Comparison of ENCODE assay signal across 23 cellular contexts in the genomic region with DNA sequence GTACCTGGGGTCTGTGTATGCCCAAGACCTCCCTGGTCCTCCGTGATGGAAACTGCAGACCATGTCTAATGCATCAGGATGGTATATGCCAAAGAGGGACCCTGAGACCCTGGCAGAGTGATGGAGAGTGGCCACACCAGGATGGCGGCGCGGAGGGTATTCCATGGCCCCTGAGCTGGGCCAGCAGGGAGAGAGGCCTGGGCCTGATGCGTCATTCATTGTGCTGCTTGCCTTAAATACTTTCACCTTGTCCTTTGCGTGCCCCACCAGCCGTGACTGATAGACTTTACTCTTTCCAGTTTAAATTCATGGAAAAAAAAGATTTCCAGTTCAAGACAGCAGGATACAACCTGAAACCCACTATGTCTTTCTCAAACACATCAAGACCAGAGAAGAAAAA. TPM values are rescaled to one million over a fixed set of nuclear protein-coding genes. Genes with fewer than 3 reads are reported as not detected.
DNase-seq lines count a peak whose midpoint lies in the region; ATAC-seq, FAIRE-seq and TF ChIP-seq lines count a peak whose summit lies in the region.
"Had no signal": no experiment of that assay in that cellular context is flagged by ENCODE, and none has a peak within 500 bp of the region (broad histone marks: within the 10 kb centered on the region; RNA-seq: fewer than 3 reads in every experiment).

No MANE protein-coding gene starts in this region.

- no peak overlapping the region for H3K23ac ChIP-seq in H1 (ENCODE audit: insufficient read length)
- peak overlapping the region; percentile 66 for H3K23ac ChIP-seq in trophoblast cell (ENCODE audit: low read length)

- peaks cover 6% of the 10 kb centered on the region for H3F3A ChIP-seq in MM.1S (ENCODE audit: insufficient read depth, low read length)

- no peak overlapping the region for H4K91ac ChIP-seq in H1 (replicated peaks; ENCODE audit: insufficient read length, low read length)
- no peak overlapping the region for H4K91ac ChIP-seq in trophoblast cell (ENCODE audit: low read depth, low read length)

- no peaks in the 10 kb centered on the region for H4K20me1 ChIP-seq in MM.1S (ENCODE audit: insufficient read depth, low read length)
- no peaks in the 10 kb centered on the region for H4K20me1 ChIP-seq in H1 (replicated peaks in 1 of 2; ENCODE audit: control insufficient read depth in 1 of 2, insufficient read depth in 2 of 2, low read length in 2 of 2)

- H2BK120ac ChIP-seq in H1 (replicated peaks; ENCODE audit: low read depth, low read length) (no peak overlapping the region), trophoblast cell (ENCODE audit: insufficient read depth, low read length, poor library complexity) (no peak overlapping the region)

- peak overlapping the region; percentile 81; the same call in 1 of the 2 replicates for H2BK15ac ChIP-seq in H1 (ENCODE audit: low read length)

- H2BK12ac ChIP-seq in H1 (ENCODE audit: low read depth, low read length): no peak overlapping the region
- H2BK12ac ChIP-seq in trophoblast cell (ENCODE audit: low read length): no peak overlapping the region

- TF ChIP-seq CTCF in GM12864 (IDR thresholded peaks at IDR 0.05; ENCODE audit: low read depth, low read length, missing control alignments): no peak
- no peak for TF ChIP-seq CTCF in MM.1S (IDR thresholded peaks at IDR 0.05; ENCODE audit: low read length)
- TF ChIP-seq CTCF in H1 (IDR thresholded peaks at IDR 0.05; ENCODE audit: control extremely low read depth in 1 of 3, insufficient read depth in 1 of 3, low read depth in 1 of 3, low read length in 3 of 3): no peak
- no peak for TF ChIP-seq CTCF in RWPE1 (conservative IDR thresholded peaks at IDR 0.05; ENCODE audit: low read depth)

- H2AFZ ChIP-seq in MM.1S (ENCODE audit: low read length) (peak overlapping the region; percentile 74), H1 (ENCODE audit: low read length) (no peak overlapping the region), trophoblast cell (ENCODE audit: insufficient read depth, low read length, poor library complexity) (no peak overlapping the region)
- H2AFZ ChIP-seq: GM23248 had no signal

- H3K56ac ChIP-seq in H1 (replicated peaks; ENCODE audit: insufficient read length, low read depth, low read length): no peak overlapping the region

- no peak overlapping the region for H4K12ac ChIP-seq in trophoblast cell (ENCODE audit: low read depth, low read length)

- H3K79me2 ChIP-seq in MM.1S (ENCODE audit: low read length): no peaks in the 10 kb centered on the region
- no peaks in the 10 kb centered on the region for H3K79me2 ChIP-seq in H1 (ENCODE audit: control insufficient read depth in 1 of 2, insufficient read depth in 2 of 2, low read length in 2 of 2)
- no peaks in the 10 kb centered on the region for H3K79me2 ChIP-seq in trophoblast cell (ENCODE audit: control insufficient read depth, insufficient read depth, low read length, poor library complexity)

- H2AK5ac ChIP-seq in H1 (ENCODE audit: low read depth, low read length) (no peak overlapping the region), trophoblast cell (ENCODE audit: low read length) (no peak overlapping the region)

- ATAC-seq in HG02973 (IDR thresholded peaks at IDR 0.05; ENCODE audit: unreplicated experiment): no peak
- ATAC-seq: Right ventricle myocardium inferior had no signal

- H4K5ac ChIP-seq in H1 (ENCODE audit: insufficient read length, low read depth, low read length): no peak overlapping the region

- H3K4me3 ChIP-seq in GM12864 (ENCODE audit: low read depth, low read length) (peak overlapping the region; percentile 2), MM.1S (ENCODE audit: low read length) (peak overlapping the region; percentile 25), H1 (ENCODE audit: extremely low read depth in 1 of 4, insufficient read depth in 2 of 4, low read depth in 3 of 4, low read length in 4 of 4) (no peak overlapping the region), trophoblast cell (ENCODE audit: low read depth, low read length) (no peak overlapping the region)
- H3K4me3 ChIP-seq: GM23248, HAP-1, MG63 had no signal

- TF ChIP-seq POLR2A in H1 (IDR thresholded peaks at IDR 0.05; ENCODE audit: control extremely low read depth in 1 of 2, low read depth in 2 of 2, low read length in 2 of 2): no peak

- TF ChIP-seq EP300 in H1 (IDR thresholded peaks at IDR 0.05; ENCODE audit: borderline replicate concordance in 1 of 2, low read depth in 2 of 2, low read length in 2 of 2): no peak

- H3K9me3 ChIP-seq in MM.1S (replicated peaks; ENCODE audit: insufficient read depth, low read length): no peaks in the 10 kb centered on the region
- peaks cover 5 to 10% of the 10 kb centered on the region in 2 experiments; a peak in 3 of 4 replicates for H3K9me3 ChIP-seq in H1 (ENCODE audit: insufficient read depth in 2 of 2, low read depth in 1 of 2, low read length in 1 of 2)
- peaks cover 4% of the 10 kb centered on the region for H3K9me3 ChIP-seq in trophoblast cell (ENCODE audit: insufficient read depth, low read depth, low read length)

- H3K9ac ChIP-seq in MM.1S (ENCODE audit: low read length) (no peak overlapping the region), H1 (replicated peaks in 1 of 4; ENCODE audit: extremely low read depth in 1 of 4, low read depth in 3 of 4, low read length in 3 of 4) (no peak overlapping the region), trophoblast cell (ENCODE audit: low read length) (no peak overlapping the region)
- H3K9ac ChIP-seq: GM23248 had no signal

- TF ChIP-seq RAD21 in H1 (IDR thresholded peaks at IDR 0.05 in 1 of 2, conservative IDR thresholded peaks at IDR 0.05 in 1 of 2; ENCODE audit: low read depth in 2 of 2, low read length in 2 of 2): no peak

- POLR2A ChIA-PET in H1 (lab: Charles Lee; ENCODE audit: partially characterized antibody) (interaction anchor here (0.6 to 5.1 kb wide), 3 partner anchors 11 to 80 kb away, joined by 3 to 64 read pairs (median 8); a partner anchor contains a TSS), RWPE1 (lab: Yijun Ruan, JAX; ENCODE audit: low non-redundant PET) (no interaction called here)

- no peak overlapping the region for H2BK5ac ChIP-seq in H1 (ENCODE audit: low read depth, low read length)
- no peak overlapping the region for H2BK5ac ChIP-seq in trophoblast cell (ENCODE audit: low read depth, low read length, poor library complexity)

- no peaks in the 10 kb centered on the region for H3K27me3 ChIP-seq in MM.1S (replicated peaks; ENCODE audit: insufficient read depth, low read length)
- H3K27me3 ChIP-seq in H1 (replicated peaks in 1 of 4; ENCODE audit: control insufficient read depth in 3 of 4, extremely low read depth in 1 of 4, insufficient read depth in 3 of 4, low read length in 3 of 4): peaks cover 0 to 4% (median 0%) of the 10 kb centered on the region in 4 experiments; a peak in 2 of 7 replicates
- no peaks in the 10 kb centered on the region for H3K27me3 ChIP-seq in trophoblast cell (ENCODE audit: insufficient read depth, low read length)

- no peak for DNase-seq in GM12864 (ENCODE audit: low read depth)
- DNase-seq in MM.1S: no peak
- no peak for DNase-seq in H1 (ENCODE audit: low read depth in 1 of 2, low spot score in 2 of 2)
- no peak for DNase-seq in trophoblast cell
- DNase-seq in cerebellum (ENCODE audit: low spot score): no peak
- DNase-seq in RWPE1 (ENCODE audit: low spot score): no peak
- no peak for DNase-seq in OCI-M2 (lab: John Stamatoyannopoulos, UW; ENCODE audit: unreplicated experiment)
- DNase-seq: C1 segment of cervical spinal cord; CD8-positive, alpha-beta memory T cell; GM23248; MG63; NCI-H1048; NCI-H1417 treated with DMSO at 0.1 percent for 48 hours; NCI-H187; NCI-H2227 treated with DMSO at 0.1 percent for 48 hours; NCI-H510A treated with DMSO at 0.1 percent for 48 hours; NCI-H748 treated with DMSO at 0.1 percent for 48 hours had no signal

- no peaks in the 10 kb centered on the region for H3K9me2 ChIP-seq in MM.1S (replicated peaks; ENCODE audit: insufficient read depth, low read length)

- 94% methylated on average over 7 of the region's 7 CpGs; no CpG with 5 or more reads in 1 of the 2 experiments for WGBS in H1 (ENCODE audit: extremely low coverage in 1 of 2, insufficient coverage in 1 of 2, insufficient read length in 1 of 2, insufficient replicate concordance in 2 of 2, low coverage in 1 of 2, low lambda C conversion rate in 2 of 2, missing lambda C conversion rate in 1 of 2), 2 experiments
- WGBS in trophoblast cell (ENCODE audit: extremely low coverage, insufficient coverage, insufficient read length): no CpG with 5 or more reads among the region's 7 CpGs

- H3K27ac ChIP-seq in MM.1S (ENCODE audit: low read length) (peak overlapping the region; percentile 70; the same call in 1 of the 2 replicates), H1 (ENCODE audit: low read depth, low read length) (no peak overlapping the region), trophoblast cell (ENCODE audit: low read depth, low read length) (no peak overlapping the region), RWPE1 (no peak overlapping the region)
- H3K27ac ChIP-seq: GM23248 had no signal

- H3K79me1 ChIP-seq in H1 (ENCODE audit: low read depth, low read length) (no peaks in the 10 kb centered on the region), trophoblast cell (ENCODE audit: low read length) (no peaks in the 10 kb centered on the region)

- H4K8ac ChIP-seq in H1 (ENCODE audit: extremely low read depth, insufficient read depth, low read length) (no peak overlapping the region; the same call in 1 of the 2 replicates), trophoblast cell (ENCODE audit: low read depth, low read length) (no peak overlapping the region)

- H2BK20ac ChIP-seq in H1 (ENCODE audit: low read length): no peak overlapping the region

- H3K4ac ChIP-seq in H1 (replicated peaks; ENCODE audit: insufficient read length, low read depth, low read length) (no peak overlapping the region), trophoblast cell (ENCODE audit: low read depth, low read length) (no peak overlapping the region)

- H3K4me2 ChIP-seq in MM.1S (ENCODE audit: low read depth, low read length): peak overlapping the region; percentile 90
- H3K4me2 ChIP-seq in H1 (ENCODE audit: insufficient read depth in 1 of 2, low read depth in 2 of 2, low read length in 2 of 2): no peak overlapping the region
- no peak overlapping the region for H3K4me2 ChIP-seq in trophoblast cell (ENCODE audit: low read length)

- H3K14ac ChIP-seq in H1 (ENCODE audit: insufficient read length) (no peak overlapping the region), trophoblast cell (ENCODE audit: low read length) (no peak overlapping the region)

- H3K23me2 ChIP-seq in H1 (ENCODE audit: low read depth, low read length): 0 out of 2 replicates have a peak, but pooled peaks cover under 1% of the 10 kb centered on the region

- CTCF ChIA-PET in H1 (lab: Charles Lee; ENCODE audit: partially characterized antibody): interaction anchor here (1.0 to 2.1 kb wide), 6 partner anchors 9 to 29 kb away, joined by 3 to 6 read pairs (median 4); a partner anchor contains a TSS
- CTCF ChIA-PET in RWPE1 (lab: Yijun Ruan, JAX): interaction anchor here (0.6 kb wide), 2 partner anchors 13 to 861 kb away, joined by 3 to 4 read pairs; no protein-coding TSS in a partner anchor

- H3K18ac ChIP-seq in H1 (ENCODE audit: extremely low read depth, low read length): peak overlapping the region; percentile 6; the same call in 1 of the 2 replicates
- H3K18ac ChIP-seq in trophoblast cell (ENCODE audit: low read length): no peak overlapping the region

- H3K36me3 ChIP-seq in MM.1S (replicated peaks; ENCODE audit: insufficient read depth, low read length) (no peaks in the 10 kb centered on the region), H1 (ENCODE audit: control insufficient read depth in 2 of 4, insufficient read depth in 4 of 4, low read length in 3 of 4) (no peaks in the 10 kb centered on the region), trophoblast cell (ENCODE audit: control insufficient read depth in 1 of 2, insufficient read depth in 2 of 2, low read length in 2 of 2) (no peaks in the 10 kb centered on the region)
- H3K36me3 ChIP-seq: MG63 had no signal

- peaks cover 22% of the 10 kb centered on the region for H3K4me1 ChIP-seq in MM.1S (ENCODE audit: low read length)
- H3K4me1 ChIP-seq in H1 (replicated peaks in 1 of 4; ENCODE audit: control insufficient read depth in 3 of 4, insufficient read depth in 4 of 4, low read length in 3 of 4): peaks cover 5 to 18% (median 12%) of the 10 kb centered on the region in 4 experiments; a peak in 6 of 7 replicates
- H3K4me1 ChIP-seq in trophoblast cell (ENCODE audit: control insufficient read depth in 1 of 2, insufficient read depth in 2 of 2, low read length in 2 of 2): peaks cover under 1 to 2% of the 10 kb centered on the region in 2 experiments

- FAIRE-seq in H1 (lab: Jason Lieb, UNC): no peak
- FAIRE-seq: HTR-8/SVneo, RCC 7860 had no signal

RNA-seq across cellular contexts. Expression of a gene that starts 5.6 kb away (rescaled TPM):
- 131 TPM in 2 replicates for total RNA-seq in H1 (2021; fragmentation: NEBNext Ultra II Directional; extraction: Animal tissue kit (Norgen Biotek cat#: 25700))
- polyA plus RNA-seq in H1 (2011; rRNA removed): 125 and 192 TPM in 2 replicates
- polyA plus RNA-seq in H1 (2011; cell fraction: cytosol; rRNA removed): 152 TPM
- polyA plus RNA-seq in H1 (2011; cell fraction: nucleus; rRNA removed): 304 TPM
- 89.8 to 192 TPM (median 174 TPM) in 4 replicates for polyA plus RNA-seq in H1 (2012, experiment 1 of 2)
- 101 TPM for polyA plus RNA-seq in H1 (2012, experiment 2 of 2)
- polyA plus RNA-seq in H1 (2013, experiment 1 of 2): 72.0 TPM
- 62.7 TPM for polyA plus RNA-seq in H1 (2013, experiment 2 of 2)
- polyA minus RNA-seq in H1 (2011; rRNA and poly(A)+ RNA removed): 60.2 and 75.0 TPM in 2 replicates
- polyA minus RNA-seq in H1 (2011; cell fraction: cytosol; rRNA and poly(A)+ RNA removed): 98.5 TPM
- 80.7 TPM for polyA minus RNA-seq in H1 (2011; cell fraction: nucleus; rRNA and poly(A)+ RNA removed)
- polyA plus RNA-seq in trophoblast cell (2013): 61.7 and 64.8 TPM in 2 replicates
- 106 TPM for total RNA-seq in cerebellum

RNA-seq across cellular contexts. Expression of a gene that starts 17.5 kb away (rescaled TPM):
- 1,454 and 1,516 TPM in 2 replicates for total RNA-seq in H1 (2021; fragmentation: NEBNext Ultra II Directional; extraction: Animal tissue kit (Norgen Biotek cat#: 25700))
- 3,329 and 3,697 TPM in 2 replicates for polyA plus RNA-seq in H1 (2011; rRNA removed)
- 2,378 TPM for polyA plus RNA-seq in H1 (2011; cell fraction: cytosol; rRNA removed)
- 2,569 TPM for polyA plus RNA-seq in H1 (2011; cell fraction: nucleus; rRNA removed)
- polyA plus RNA-seq in H1 (2012, experiment 1 of 2): 1,993 to 2,737 TPM (median 2,451 TPM) in 4 replicates
- polyA plus RNA-seq in H1 (2012, experiment 2 of 2): 3,069 TPM
- 1,370 TPM for polyA plus RNA-seq in H1 (2013, experiment 1 of 2)
- 1,386 TPM for polyA plus RNA-seq in H1 (2013, experiment 2 of 2)
- polyA minus RNA-seq in H1 (2011; rRNA and poly(A)+ RNA removed): 842 and 1,024 TPM in 2 replicates
- 714 TPM for polyA minus RNA-seq in H1 (2011; cell fraction: cytosol; rRNA and poly(A)+ RNA removed)
- 749 TPM for polyA minus RNA-seq in H1 (2011; cell fraction: nucleus; rRNA and poly(A)+ RNA removed)
- 1,111 and 1,164 TPM in 2 replicates for polyA plus RNA-seq in trophoblast cell (2013)
- 129 TPM for total RNA-seq in cerebellum

RNA-seq across cellular contexts. Expression of a gene that starts 28.6 kb away (rescaled TPM):
- total RNA-seq in H1 (2021; fragmentation: NEBNext Ultra II Directional; extraction: Animal tissue kit (Norgen Biotek cat#: 25700)): 8.3 and 8.9 TPM in 2 replicates
- 7.2 and 11.0 TPM in 2 replicates for polyA plus RNA-seq in H1 (2011; rRNA removed)
- polyA plus RNA-seq in H1 (2011; cell fraction: cytosol; rRNA removed): 6.0 TPM
- 11.8 TPM for polyA plus RNA-seq in H1 (2011; cell fraction: nucleus; rRNA removed)
- 4.1 to 12.0 TPM (median 10.6 TPM) in 4 replicates for polyA plus RNA-seq in H1 (2012, experiment 1 of 2)
- 8.1 TPM for polyA plus RNA-seq in H1 (2012, experiment 2 of 2)
- polyA plus RNA-seq in H1 (2013, experiment 1 of 2): 4.7 TPM
- 4.5 TPM for polyA plus RNA-seq in H1 (2013, experiment 2 of 2)
- polyA minus RNA-seq in H1 (2011; rRNA and poly(A)+ RNA removed): 1.5 and 1.6 TPM in 2 replicates
- polyA minus RNA-seq in H1 (2011; cell fraction: cytosol; rRNA and poly(A)+ RNA removed): 2.3 TPM
- polyA minus RNA-seq in H1 (2011; cell fraction: nucleus; rRNA and poly(A)+ RNA removed): 6.0 TPM
- 7.4 and 7.6 TPM in 2 replicates for polyA plus RNA-seq in trophoblast cell (2013)
- total RNA-seq in cerebellum: 2.4 TPM

RNA-seq across cellular contexts. Expression of a gene that starts 38.5 kb away (rescaled TPM):
- total RNA-seq in H1 (2021; fragmentation: NEBNext Ultra II Directional; extraction: Animal tissue kit (Norgen Biotek cat#: 25700)): not detected in 2 replicates
- polyA plus RNA-seq in H1 (2011; rRNA removed): 0.09 and 0.17 TPM in 2 replicates
- polyA plus RNA-seq in H1 (2011; cell fraction: cytosol; rRNA removed): not detected
- not detected for polyA plus RNA-seq in H1 (2011; cell fraction: nucleus; rRNA removed)
- 0.34 to 0.86 TPM (median 0.56 TPM) in 4 replicates for polyA plus RNA-seq in H1 (2012, experiment 1 of 2)
- 0.25 TPM for polyA plus RNA-seq in H1 (2012, experiment 2 of 2)
- polyA plus RNA-seq in H1 (2013, experiment 1 of 2): 0.10 TPM
- polyA plus RNA-seq in H1 (2013, experiment 2 of 2): 0.07 TPM
- polyA minus RNA-seq in H1 (2011; rRNA and poly(A)+ RNA removed): 0.16 TPM in 1 of 2 replicates, not detected in the other
- not detected for polyA minus RNA-seq in H1 (2011; cell fraction: cytosol; rRNA and poly(A)+ RNA removed)
- polyA minus RNA-seq in H1 (2011; cell fraction: nucleus; rRNA and poly(A)+ RNA removed): not detected
- not detected in 2 replicates for polyA plus RNA-seq in trophoblast cell (2013)
- total RNA-seq in cerebellum: not detected
- total RNA-seq: CD8-positive, alpha-beta memory T cell; GM23248; SK-MEL-5 had no signal
- polyA plus RNA-seq: CD8-positive, alpha-beta memory T cell; GM23248 had no signal

RNA-seq across cellular contexts. Expression of a gene that starts 49.4 kb away (rescaled TPM):
- not detected in 2 replicates for total RNA-seq in H1 (2021; fragmentation: NEBNext Ultra II Directional; extraction: Animal tissue kit (Norgen Biotek cat#: 25700))
- polyA plus RNA-seq in H1 (2011; rRNA removed): 0.08 and 0.24 TPM in 2 replicates
- 0.09 TPM for polyA plus RNA-seq in H1 (2011; cell fraction: cytosol; rRNA removed)
- polyA plus RNA-seq in H1 (2011; cell fraction: nucleus; rRNA removed): 0.14 TPM
- polyA plus RNA-seq in H1 (2012, experiment 1 of 2): 0.20 TPM in 1 of 4 replicates, not detected in the others
- not detected for polyA plus RNA-seq in H1 (2012, experiment 2 of 2)
- 0.06 TPM for polyA plus RNA-seq in H1 (2013, experiment 1 of 2)
- not detected for polyA plus RNA-seq in H1 (2013, experiment 2 of 2)
- not detected in 2 replicates for polyA minus RNA-seq in H1 (2011; rRNA and poly(A)+ RNA removed)
- not detected for polyA minus RNA-seq in H1 (2011; cell fraction: cytosol; rRNA and poly(A)+ RNA removed)
- polyA minus RNA-seq in H1 (2011; cell fraction: nucleus; rRNA and poly(A)+ RNA removed): not detected
- not detected in 2 replicates for polyA plus RNA-seq in trophoblast cell (2013)
- 0.27 TPM for total RNA-seq in cerebellum
- total RNA-seq: GM23248, Right ventricle myocardium inferior, SK-MEL-5 had no signal
- polyA plus RNA-seq: GM23248 had no signal

Comparison
In these comparisons a context has a peak if more than half of its experiments do, and no peak if none do; other contexts are left out.
1. H3K4me3 ChIP-seq: peak in GM12864 (single experiment) and MM.1S (single experiment); none in H1 (0 of 4) and trophoblast cell (single experiment).
2. RNA of a gene that starts 17.5 kb away (total RNA-seq): 1,454 to 1,516 TPM in H1; 129 TPM in cerebellum (single experiment); every median in the first group is over 10 times any median in the second.